ENCODE assay signal across 17 cellular contexts in genomic region chr12:117227000-117227653, GRCh38. TPM values are rescaled to one million over a fixed set of nuclear protein-coding genes. Genes with fewer than 3 reads are reported as not detected.
DNase-seq lines count a peak whose midpoint lies in the region; ATAC-seq and TF ChIP-seq lines count a peak whose summit lies in the region.
"Had no signal": no experiment of that assay in that cellular context is flagged by ENCODE, and none has a peak within 500 bp of the region (broad histone marks: within the 10 kb centered on the region; RNA-seq: fewer than 3 reads in every experiment).

No MANE protein-coding gene starts in this region.

- ATAC-seq in HCT116: peak; percentile 64

- H3K27me3 ChIP-seq in HCT116 (ENCODE audit: insufficient read depth, low read length) (no peaks in the 10 kb centered on the region), endodermal cell (ENCODE audit: control insufficient read depth, insufficient read depth, low read length, poor library complexity, severe bottlenecking) (no peaks in the 10 kb centered on the region), neuronal stem cell (ENCODE audit: control insufficient read depth in 3 of 3, insufficient read depth in 3 of 3, low read depth in 1 of 3, low read length in 3 of 3) (peaks cover 0 to 2% (median 0%) of the 10 kb centered on the region in 3 experiments)
- H3K27me3 ChIP-seq: BLaER1 had no signal

- H3K4me1 Mint-ChIP-seq in endodermal cell: peaks cover 3% of the 10 kb centered on the region
- H3K4me1 Mint-ChIP-seq: CD8-positive, alpha-beta memory T cell had no signal

- no peaks in the 10 kb centered on the region for H3K9me3 ChIP-seq in HCT116 (ENCODE audit: control insufficient read depth in 1 of 2, insufficient read depth in 1 of 2, low read depth in 1 of 2, low read length in 2 of 2)
- no peaks in the 10 kb centered on the region for H3K9me3 ChIP-seq in endodermal cell (ENCODE audit: control insufficient read depth, low read length)
- peaks cover 0 to 2% of the 10 kb centered on the region in 2 donors for H3K9me3 ChIP-seq in neuronal stem cell (replicated peaks in 1 of 2; ENCODE audit: control insufficient read depth in 2 of 2, insufficient read depth in 1 of 2, low read depth in 1 of 2, low read length in 2 of 2)
- H3K9me3 ChIP-seq: BLaER1, Caco-2 had no signal

- TF ChIP-seq CTCF in HCT116 (IDR thresholded peaks at IDR 0.05 in 2 of 3, conservative IDR thresholded peaks at IDR 0.05 in 1 of 3; ENCODE audit: borderline replicate concordance in 1 of 3, insufficient read depth in 1 of 3, low read depth in 2 of 3, low read length in 2 of 3) (0 out of 6 replicates have a peak, but pooled peaks of 1 of the 3 experiments have one; percentile 5), endodermal cell (conservative IDR thresholded peaks at IDR 0.05) (peak; percentile 38)

- no peak overlapping the region for H3K27ac Mint-ChIP-seq in endodermal cell
- H3K27ac Mint-ChIP-seq: CD8-positive, alpha-beta memory T cell had no signal

- H3K36me3 ChIP-seq in HCT116 (ENCODE audit: control insufficient read depth in 1 of 2, insufficient read depth in 2 of 2, low read length in 2 of 2) (no peaks in the 10 kb centered on the region), endodermal cell (ENCODE audit: control insufficient read depth, insufficient read depth, low read length) (no peaks in the 10 kb centered on the region), neuronal stem cell (replicated peaks in 1 of 2; ENCODE audit: control insufficient read depth in 2 of 2, insufficient read depth in 2 of 2, low read length in 2 of 2) (no peaks in the 10 kb centered on the region)
- H3K36me3 ChIP-seq: BLaER1 had no signal

- no peaks in the 10 kb centered on the region for H3K36me3 Mint-ChIP-seq in endodermal cell (ENCODE audit: low read depth)
- H3K36me3 Mint-ChIP-seq: CD8-positive, alpha-beta memory T cell had no signal

- H3K18ac ChIP-seq in neuronal stem cell (ENCODE audit: low read length): peak overlapping the region; percentile 44

- no peaks in the 10 kb centered on the region for H3K27me3 Mint-ChIP-seq in endodermal cell (ENCODE audit: insufficient read depth)

- DNase-seq in DMS 273 (lab: John Stamatoyannopoulos, UW; ENCODE audit: unreplicated experiment) (peak; percentile 9), DMS 273 treated with DMSO at 0.1 percent for 48 hours (lab: John Stamatoyannopoulos, UW) (no peak), HCT116 (ENCODE audit: low read depth, low spot score) (no peak), endodermal cell (peak; percentile 72), neuronal stem cell (ENCODE audit: low spot score) (no peak), NCI-H2081 treated with DMSO at 0.1 percent for 48 hours (lab: John Stamatoyannopoulos, UW) (no peak), NOMO-1 treated with DMSO at 0.1 percent for 48 hours (lab: John Stamatoyannopoulos, UW; ENCODE audit: unreplicated experiment) (no peak)
- no peak for DNase-seq in activated CD4-positive, alpha-beta T cell treated with anti-CD3 and anti-CD28 coated beads for 1 hour
- DNase-seq: AML-193; Caco-2; CD8-positive, alpha-beta memory T cell; GM23248; HCEC 1CT; IMR-90 had no signal

- no peak overlapping the region for H2AK5ac ChIP-seq in neuronal stem cell (ENCODE audit: low read depth, low read length)

- intact Hi-C loops in HCT116 (cut with micrococcal nuclease): no loop called here

- H3K27ac ChIP-seq in HCT116 (ENCODE audit: low read depth, low read length) (no peak overlapping the region), endodermal cell (ENCODE audit: low read depth, low read length) (no peak overlapping the region), neuronal stem cell (replicated peaks; ENCODE audit: low read length) (no peak overlapping the region)
- H3K27ac ChIP-seq: 22Rv1, BLaER1, GM23248 had no signal

- CTCF ChIA-PET in HCT116 (lab: Charles Lee): interaction anchor here (0.8 to 2.1 kb wide), 2 partner anchors 9 to 34 kb away, joined by 3 to 5 read pairs; no protein-coding TSS in a partner anchor

- H3K4me3 ChIP-seq in HCT116 (replicated peaks in 1 of 2; ENCODE audit: low read depth in 1 of 2, low read length in 2 of 2) (no peak overlapping the region), endodermal cell (ENCODE audit: low read length) (no peak overlapping the region), neuronal stem cell (ENCODE audit: low read length in 2 of 2) (no peak overlapping the region)
- H3K4me3 ChIP-seq: BLaER1, GM12878, GM23248 had no signal

- RAD21 ChIA-PET in HCT116 (lab: Charles Lee; ENCODE audit: low non-redundant PET in 1 of 2, low total read pairs in 2 of 2, uncharacterized antibody in 2 of 2, unreplicated experiment in 2 of 2): no interaction called here

- H3K4me1 ChIP-seq in HCT116 (ENCODE audit: control insufficient read depth in 1 of 2, insufficient read depth in 2 of 2, low read length in 2 of 2) (peaks cover 2 to 8% of the 10 kb centered on the region in 2 experiments; a peak in 2 of 4 replicates), endodermal cell (ENCODE audit: control insufficient read depth, insufficient read depth, low read length) (peaks cover 3% of the 10 kb centered on the region), neuronal stem cell (ENCODE audit: control insufficient read depth in 2 of 2, insufficient read depth in 1 of 2, low read depth in 1 of 2, low read length in 2 of 2) (peaks cover 0 to 2% of the 10 kb centered on the region in 2 donors)
- H3K4me1 ChIP-seq: BLaER1, Caco-2 had no signal

- no peak overlapping the region for H3K4me2 ChIP-seq in HCT116 (ENCODE audit: low read length)
- H3K4me2 ChIP-seq in neuronal stem cell (ENCODE audit: insufficient read depth, low read length, poor library complexity, severe bottlenecking): no peak overlapping the region
- H3K4me2 ChIP-seq: BLaER1 had no signal

- POLR2A ChIA-PET in HCT116 (lab: Charles Lee): no interaction called here

- H2BK12ac ChIP-seq in neuronal stem cell (ENCODE audit: low read length): no peak overlapping the region

- BruUV-seq in HCT116 (replicated peaks; lab: Mats Ljungman, UMichigan): no TSS peak

- no peak for TF ChIP-seq POLR2A in HCT116 (IDR thresholded peaks at IDR 0.05; ENCODE audit: borderline replicate concordance, extremely low read depth, insufficient read depth, insufficient read length)

- H3K79me2 ChIP-seq in HCT116 (ENCODE audit: insufficient read depth, low read length): no peaks in the 10 kb centered on the region

- H2AFZ ChIP-seq in HCT116 (ENCODE audit: low read depth, low read length, poor library complexity, severe bottlenecking) (no peak overlapping the region), neuronal stem cell (ENCODE audit: low read length) (no peak overlapping the region)
- H2AFZ ChIP-seq: GM23248 had no signal

- H4K20me1 ChIP-seq in HCT116 (ENCODE audit: insufficient read depth): no peaks in the 10 kb centered on the region
- H4K20me1 ChIP-seq: BLaER1 had no signal

- WGBS in endodermal cell (ENCODE audit: insufficient coverage in 1 of 2, insufficient read length in 1 of 2), 2 experiments: 70 to 81% methylated on average over 4 to 12 of the region's 12 CpGs
- no CpG with 5 or more reads among the region's 12 CpGs for WGBS in neuronal stem cell (ENCODE audit: extremely low coverage in 2 of 2, insufficient read length in 2 of 2, insufficient replicate concordance in 1 of 2), 2 donors

- H3K9ac ChIP-seq in HCT116 (ENCODE audit: low read length) (no peak overlapping the region), endodermal cell (ENCODE audit: extremely low read depth, low read length, poor library complexity, severe bottlenecking) (no peak overlapping the region), neuronal stem cell (ENCODE audit: low read depth, low read length, poor library complexity) (no peak overlapping the region)
- H3K9ac ChIP-seq: BLaER1, GM23248 had no signal

- TF ChIP-seq RAD21 in HCT116 (IDR thresholded peaks at IDR 0.05; ENCODE audit: low read depth): no peak

- no peak overlapping the region for H2BK15ac ChIP-seq in neuronal stem cell (ENCODE audit: low read length)

- H3K79me1 ChIP-seq in neuronal stem cell (ENCODE audit: low read depth, low read length): no peaks in the 10 kb centered on the region

- no peak overlapping the region for H3K4me3 Mint-ChIP-seq in endodermal cell
- H3K4me3 Mint-ChIP-seq: CD8-positive, alpha-beta memory T cell had no signal

- H3K9me2 ChIP-seq in HCT116 (ENCODE audit: insufficient read depth): no peaks in the 10 kb centered on the region

- no peak overlapping the region for H3K4ac ChIP-seq in neuronal stem cell (ENCODE audit: low read length)

- no peak overlapping the region for H3K14ac ChIP-seq in neuronal stem cell (ENCODE audit: low read length)

- peak overlapping the region; percentile 59 for H2BK5ac ChIP-seq in neuronal stem cell (ENCODE audit: low read length)

- H4K8ac ChIP-seq in neuronal stem cell (ENCODE audit: low read depth, low read length): no peak overlapping the region

- H2BK120ac ChIP-seq in neuronal stem cell (ENCODE audit: low read depth, low read length): no peak overlapping the region

- H3K23ac ChIP-seq in neuronal stem cell (ENCODE audit: low read depth, low read length, poor library complexity): no peak overlapping the region

- H3K9me3 Mint-ChIP-seq in endodermal cell: no peaks in the 10 kb centered on the region

- H4K91ac ChIP-seq in neuronal stem cell (ENCODE audit: low read depth, low read length, poor library complexity): no peak overlapping the region

TF ChIP-seq in HCT116, 20 proteins besides CTCF, POLR2A, EP300 and RAD21 (continues in another document):
- no peak for TF ChIP-seq EGR1 (IDR thresholded peaks at IDR 0.05; ENCODE audit: low read depth)
- TF ChIP-seq JUND (IDR thresholded peaks at IDR 0.05): no peak
- no peak for TF ChIP-seq SP1 (IDR thresholded peaks at IDR 0.05; ENCODE audit: low read depth)
- no peak for TF ChIP-seq EZH2phosphoT487 (IDR thresholded peaks at IDR 0.05; ENCODE audit: borderline replicate concordance)
- no peak for TF ChIP-seq ZBTB33 (IDR thresholded peaks at IDR 0.05; ENCODE audit: extremely low read depth, insufficient replicate concordance, low read length)

RNA-seq across cellular contexts. Expression of gene FBXO21, which starts 36.9 kb away (rescaled TPM):
- total RNA-seq in HCT116 (2021; ENCODE audit: unreplicated experiment) (45.5 TPM), endodermal cell (10 to 100 TPM; 46.5 to 54.6 TPM)
- 36.7 and 43.3 TPM in 2 replicates for polyA plus RNA-seq in HCT116 (2012)
- polyA plus RNA-seq in endodermal cell (2013, experiment 1 of 2): 52.9 TPM
- polyA plus RNA-seq in endodermal cell (2013, experiment 2 of 2): 43.4 TPM
- 34.7 TPM for polyA plus RNA-seq in neuronal stem cell (2013, experiment 1 of 2)
- 37.3 TPM for polyA plus RNA-seq in neuronal stem cell (2013, experiment 2 of 2)

Comparison
In these comparisons a context has a peak if more than half of its experiments do, and no peak if none do; other contexts are left out.
1. DNase-seq: peak in DMS 273 (single experiment) and endodermal cell (single experiment); none in DMS 273 treated with DMSO at 0.1 percent for 48 hours (single experiment), HCT116 (single experiment), neuronal stem cell (single experiment), activated CD4-positive, alpha-beta T cell treated with anti-CD3 and anti-CD28 coated beads for 1 hour (single experiment), NCI-H2081 treated with DMSO at 0.1 percent for 48 hours (single experiment) and NOMO-1 treated with DMSO at 0.1 percent for 48 hours (single experiment).